12 cellular contexts compared by ENCODE assay signal in genomic region chr21:33203371-33203724, GRCh38. TPM values are rescaled to one million over a fixed set of nuclear protein-coding genes. Genes with fewer than 3 reads are reported as not detected.
DNase-seq lines count a peak whose midpoint lies in the region; ATAC-seq and TF ChIP-seq lines count a peak whose summit lies in the region.
"Had no signal": no experiment of that assay in that cellular context is flagged by ENCODE, and none has a peak within 500 bp of the region (broad histone marks: within the 10 kb centered on the region; RNA-seq: fewer than 3 reads in every experiment).

No MANE protein-coding gene starts in this region.

- H3K4me1 ChIP-seq in RWPE2 (ENCODE audit: insufficient read depth, poor library complexity, severe bottlenecking) (peaks cover 10% of the 10 kb centered on the region), hepatocyte (ENCODE audit: insufficient read depth) (peaks cover 15% of the 10 kb centered on the region)

- no peaks in the 10 kb centered on the region for H4K20me1 ChIP-seq in hepatocyte (ENCODE audit: insufficient read depth, poor library complexity, severe bottlenecking)

- H3K9me2 ChIP-seq in hepatocyte (replicated peaks; ENCODE audit: insufficient read depth) = no peaks in the 10 kb centered on the region

- intact Hi-C loops in CD14-positive monocyte (cut with micrococcal nuclease) = loop anchor here (5.0 to 10.0 kb wide), 2 partner anchors 64 to 199 kb away; partner anchors contain the start of gene IL10RB (in 1 of the 2)

- peak overlapping the region; percentile 35 for H2AFZ ChIP-seq in hepatocyte

- TF ChIP-seq CTCF in CD14-positive monocyte (IDR thresholded peaks at IDR 0.05) = no peak
- no peak for TF ChIP-seq CTCF in RWPE2 (IDR thresholded peaks at IDR 0.05; ENCODE audit: poor library complexity, severe bottlenecking)
- TF ChIP-seq CTCF in hepatocyte (IDR thresholded peaks at IDR 0.05; ENCODE audit: poor library complexity) = no peak
- TF ChIP-seq CTCF in progenitor cell of endocrine pancreas (IDR thresholded peaks at IDR 0.05; ENCODE audit: unreplicated experiment) = no peak

- DNase-seq in CD14-positive monocyte (ENCODE audit: low spot score) = no peak
- no peak for DNase-seq in RWPE2 (ENCODE audit: low spot score)
- no peak for DNase-seq in hepatocyte (ENCODE audit: low spot score)
- DNase-seq in progenitor cell of endocrine pancreas (ENCODE audit: low spot score, unreplicated experiment) = no peak
- DNase-seq in OCI-M2 (lab: John Stamatoyannopoulos, UW; ENCODE audit: unreplicated experiment) = no peak
- no peak for DNase-seq in NCI-H524 treated with DMSO at 0.1 percent for 48 hours (lab: John Stamatoyannopoulos, UW)
- DNase-seq in NCI-H1436 treated with DMSO at 0.1 percent for 48 hours (lab: John Stamatoyannopoulos, UW) = no peak
- DNase-seq in middle frontal gyrus (ENCODE audit: extremely low spot score, low spot score) = no peak
- DNase-seq: activated naive CD8-positive, alpha-beta T cell treated with anti-CD3 and anti-CD28 coated beads, Interleukin-2, amount 10 ng/mL, durations not matched to agents 7 days and 5 days; H9; stimulated activated CD4-positive, alpha-beta T cell treated with anti-CD3 and anti-CD28 coated beads, Interleukin-15, amount 100 ng/mL, for 24 hours had no signal

- peak overlapping the region; percentile 66 to 97 (median 92) for H3K27ac Mint-ChIP-seq in CD14-positive monocyte
- peak overlapping the region; percentile 87 for H3K27ac Mint-ChIP-seq in progenitor cell of endocrine pancreas
- H3K27ac Mint-ChIP-seq: H9 had no signal

- H3K27me3 ChIP-seq in RWPE2 (ENCODE audit: insufficient read depth, poor library complexity, severe bottlenecking) = no peaks in the 10 kb centered on the region
- no peaks in the 10 kb centered on the region for H3K27me3 ChIP-seq in hepatocyte

- H3K4me1 Mint-ChIP-seq in CD14-positive monocyte = peaks cover 80% of the 10 kb centered on the region
- peaks cover 19% of the 10 kb centered on the region for H3K4me1 Mint-ChIP-seq in progenitor cell of endocrine pancreas (ENCODE audit: low read depth)

- H3K79me2 ChIP-seq in hepatocyte = no peaks in the 10 kb centered on the region

- H3K27ac ChIP-seq in RWPE2 (ENCODE audit: poor library complexity, severe bottlenecking) (peak overlapping the region; percentile 21), hepatocyte (peak overlapping the region; percentile 93)

- no peaks in the 10 kb centered on the region for H3K9me3 ChIP-seq in RWPE2 (ENCODE audit: severe bottlenecking)
- no peaks in the 10 kb centered on the region for H3K9me3 ChIP-seq in hepatocyte (ENCODE audit: low read depth)

- peaks cover 2 to 18% of the 10 kb centered on the region in 2 donors for H3K36me3 Mint-ChIP-seq in CD14-positive monocyte
- H3K36me3 Mint-ChIP-seq in progenitor cell of endocrine pancreas (ENCODE audit: insufficient read depth) = no peaks in the 10 kb centered on the region

- H3K27me3 Mint-ChIP-seq in CD14-positive monocyte (ENCODE audit: low read depth in 3 of 3) (peaks cover 0 to 7% (median 4%) of the 10 kb centered on the region in 3 donors), progenitor cell of endocrine pancreas (peaks cover 5% of the 10 kb centered on the region)

- peak overlapping the region; percentile 19 for H3K4me2 ChIP-seq in hepatocyte

- peaks cover 2 to 11% (median 6%) of the 10 kb centered on the region in 7 donors for H3K9me3 Mint-ChIP-seq in CD14-positive monocyte
- H3K9me3 Mint-ChIP-seq in progenitor cell of endocrine pancreas (ENCODE audit: low read depth) = peaks cover 8% of the 10 kb centered on the region

- no peak overlapping the region for H3K4me3 ChIP-seq in RWPE2 (ENCODE audit: severe bottlenecking)
- H3K4me3 ChIP-seq in hepatocyte = no peak overlapping the region

- H3K4me3 Mint-ChIP-seq in CD14-positive monocyte = no peak overlapping the region
- no peak overlapping the region for H3K4me3 Mint-ChIP-seq in progenitor cell of endocrine pancreas (ENCODE audit: low read depth)
- H3K4me3 Mint-ChIP-seq: H9 had no signal

- H3K36me3 ChIP-seq in RWPE2 (ENCODE audit: low read depth) = no peaks in the 10 kb centered on the region
- no peaks in the 10 kb centered on the region for H3K36me3 ChIP-seq in hepatocyte (replicated peaks; ENCODE audit: insufficient read depth, low read depth)

- ATAC-seq in RWPE2 (ENCODE audit: low read depth) = no peak
- ATAC-seq: Right ventricle myocardium inferior had no signal

- WGBS in hepatocyte (ENCODE audit: low lambda C conversion rate, missing lambda C conversion rate) = 46% methylated on average over 5 of the region's 5 CpGs

RNA-seq across cellular contexts. Expression of gene IFNAR2, which starts 26.4 kb away (rescaled TPM):
- polyA plus RNA-seq in CD14-positive monocyte = 10 to 100 TPM; 47.7 to 79.8 TPM
- total RNA-seq in hepatocyte = 18.2 and 19.9 TPM in 2 replicates
- polyA plus RNA-seq in hepatocyte = 18.5 and 19.6 TPM in 2 replicates
- total RNA-seq in progenitor cell of endocrine pancreas = 17.4 and 19.2 TPM in 2 replicates
